In genomic region chr5:30994170-30994569, GRCh38 we compare ENCODE assay signal across 20 cellular contexts.
A peak's percentile ranks its signal among the peaks of the same experiment; 100 is the strongest.
DNase-seq lines count a peak whose midpoint lies in the region; ATAC-seq, FAIRE-seq and TF ChIP-seq lines count a peak whose summit lies in the region.
"Had no signal": no experiment of that assay in that cellular context is flagged by ENCODE, and none has a peak within 500 bp of the region (broad histone marks: within the 10 kb centered on the region; RNA-seq: fewer than 3 reads in every experiment).

No MANE protein-coding gene starts in this region.

- H3K4me2 ChIP-seq in GM23338 (no peak overlapping the region), smooth muscle cell (no peak overlapping the region)
- H3K4me2 ChIP-seq: A549 had no signal

- no peaks in the 10 kb centered on the region for H4K20me1 ChIP-seq in GM23338 (replicated peaks; ENCODE audit: insufficient read depth)
- no peaks in the 10 kb centered on the region for H4K20me1 ChIP-seq in smooth muscle cell (ENCODE audit: low read depth)

- H3K36me3 ChIP-seq in A673 (ENCODE audit: insufficient read depth, low read length, poor library complexity, severe bottlenecking) (no peaks in the 10 kb centered on the region), GM23338 (ENCODE audit: insufficient read depth) (no peaks in the 10 kb centered on the region), pancreas (no peaks in the 10 kb centered on the region), brain microvascular endothelial cell (replicated peaks) (no peaks in the 10 kb centered on the region), smooth muscle cell (ENCODE audit: low read depth) (no peaks in the 10 kb centered on the region)

- CTCF ChIA-PET in A673 (lab: Charles Lee): no interaction called here

- H3K9me3 ChIP-seq in A673 (ENCODE audit: low read depth, low read length, poor library complexity, severe bottlenecking): no peaks in the 10 kb centered on the region
- no peaks in the 10 kb centered on the region for H3K9me3 ChIP-seq in pancreas
- H3K9me3 ChIP-seq in smooth muscle cell (replicated peaks; ENCODE audit: low read depth): no peaks in the 10 kb centered on the region
- H3K9me3 ChIP-seq: A549 had no signal

- in situ Hi-C loops in brain microvascular endothelial cell (cut with HindIII; ENCODE audit: low pct_ligation_motif_present, low sequenced_read_pairs): no loop called here

- no peaks in the 10 kb centered on the region for H3K36me3 Mint-ChIP-seq in GM23338 (ENCODE audit: low read depth)
- H3K36me3 Mint-ChIP-seq: CD14-positive monocyte; CD8-positive, alpha-beta T cell had no signal

- no peaks in the 10 kb centered on the region for H3K79me2 ChIP-seq in GM23338 (replicated peaks; ENCODE audit: insufficient read depth)
- no peaks in the 10 kb centered on the region for H3K79me2 ChIP-seq in smooth muscle cell (ENCODE audit: low read depth)

- TF ChIP-seq CTCF in A673 (conservative IDR thresholded peaks at IDR 0.05; ENCODE audit: low read depth, low read length) (no peak), GM23338 (conservative IDR thresholded peaks at IDR 0.05; ENCODE audit: low read depth in 2 of 2) (no peak), choroid plexus epithelial cell (conservative IDR thresholded peaks at IDR 0.05; ENCODE audit: low read depth, low read length) (no peak), pancreas (IDR thresholded peaks at IDR 0.05) (no peak), brain microvascular endothelial cell (IDR thresholded peaks at IDR 0.05; ENCODE audit: low read depth, low read length, missing control alignments) (no peak), smooth muscle cell (IDR thresholded peaks at IDR 0.05; ENCODE audit: borderline replicate concordance, insufficient read depth, poor library complexity, severe bottlenecking) (no peak)

- H2AFZ ChIP-seq in GM23338 (no peak overlapping the region), smooth muscle cell (ENCODE audit: low read depth) (no peak overlapping the region)

- H3K27ac Mint-ChIP-seq in GM23338: no peak overlapping the region
- H3K27ac Mint-ChIP-seq: CD14-positive monocyte; CD8-positive, alpha-beta T cell; HFFc6 had no signal

- H3K27me3 ChIP-seq in A673 (replicated peaks; ENCODE audit: insufficient read depth, low read depth, low read length, poor library complexity) (no peaks in the 10 kb centered on the region), GM23338 (ENCODE audit: insufficient read depth) (no peaks in the 10 kb centered on the region), pancreas (no peaks in the 10 kb centered on the region), brain microvascular endothelial cell (replicated peaks) (no peaks in the 10 kb centered on the region), smooth muscle cell (ENCODE audit: low read depth) (no peaks in the 10 kb centered on the region)

- BruUV-seq in A673 (replicated peaks; lab: Mats Ljungman, UMichigan): no TSS peak

- H3K4me3 Mint-ChIP-seq in GM23338: no peak overlapping the region
- H3K4me3 Mint-ChIP-seq: CD14-positive monocyte; CD8-positive, alpha-beta T cell; HFFc6 had no signal

- no peaks in the 10 kb centered on the region for H3F3A ChIP-seq in GM23338 (replicated peaks; ENCODE audit: low read depth)
- no peaks in the 10 kb centered on the region for H3F3A ChIP-seq in smooth muscle cell (ENCODE audit: low read depth)

- DNase-seq in A673 (ENCODE audit: low spot score) (peak; percentile 10), GM23338 (ENCODE audit: low spot score) (peak; percentile 19), choroid plexus epithelial cell (ENCODE audit: low read depth) (peak; percentile 22), iPS-NIHi7 (ENCODE audit: extremely low spot score) (peak; percentile 19), pancreas (no peak), brain microvascular endothelial cell (no peak), hypothalamus (lab: John Stamatoyannopoulos, UW) (no peak), smooth muscle cell (lab: John Stamatoyannopoulos, UW; ENCODE audit: unreplicated experiment) (no peak)
- DNase-seq: CD8-positive, alpha-beta T cell; COR-L47; DMS153; DMS79 treated with DMSO at 0.1 percent for 48 hours; EL; HCEC 1CT; HFFc6 had no signal

- H3K9me3 Mint-ChIP-seq in GM23338: no peaks in the 10 kb centered on the region

- ATAC-seq in GM23338: no peak
- no peak for ATAC-seq in pancreas
- ATAC-seq: A549; CD8-positive, alpha-beta T cell had no signal

- H3K9me2 ChIP-seq in GM23338 (ENCODE audit: insufficient read depth): no peaks in the 10 kb centered on the region

- no peak overlapping the region for H3K27ac ChIP-seq in A673 (ENCODE audit: low read depth, low read length, poor library complexity, severe bottlenecking)
- H3K27ac ChIP-seq in GM23338 (ENCODE audit: low read depth): no peak overlapping the region
- H3K27ac ChIP-seq in pancreas: no peak overlapping the region
- H3K27ac ChIP-seq in brain microvascular endothelial cell: no peak overlapping the region
- H3K27ac ChIP-seq in smooth muscle cell (ENCODE audit: low read depth): no peak overlapping the region
- H3K27ac ChIP-seq: A549 had no signal

- FAIRE-seq in pancreas (lab: Jason Lieb, UNC): no peak
- FAIRE-seq: A549, D721Med, G401.6, GM12891 had no signal

- H3K27me3 Mint-ChIP-seq in GM23338 (ENCODE audit: insufficient read depth, low read depth, poor library complexity): peaks cover 2% of the 10 kb centered on the region

- intact Hi-C loops in A673 (cut with micrococcal nuclease; ENCODE audit: unreplicated experiment): no loop called here
- intact Hi-C loops in pancreas (cut with DNase I): no loop called here

- POLR2A ChIA-PET in A673 (lab: Charles Lee; ENCODE audit: low non-redundant PET): no interaction called here

- 61 to 80% methylated on average over 4 of the region's 4 CpGs for WGBS in pancreas, 2 donors
- WGBS in smooth muscle cell (ENCODE audit: low lambda C conversion rate): 85% methylated on average over 4 of the region's 4 CpGs

- no peak overlapping the region for H3K9ac ChIP-seq in smooth muscle cell (ENCODE audit: low read depth)

- H3K4me3 ChIP-seq in A673 (ENCODE audit: low read depth, low read length, poor library complexity, severe bottlenecking) (no peak overlapping the region), GM23338 (no peak overlapping the region), choroid plexus epithelial cell (ENCODE audit: low read depth, low read length) (no peak overlapping the region), pancreas (no peak overlapping the region), brain microvascular endothelial cell (ENCODE audit: low read depth, low read length) (no peak overlapping the region), smooth muscle cell (no peak overlapping the region)
- H3K4me3 ChIP-seq: A549 had no signal

- H3K4me1 ChIP-seq in A673 (ENCODE audit: insufficient read depth, low read length, poor library complexity, severe bottlenecking) (peaks cover 5% of the 10 kb centered on the region), GM23338 (ENCODE audit: insufficient read depth) (peaks cover 9% of the 10 kb centered on the region), pancreas (no peaks in the 10 kb centered on the region), smooth muscle cell (ENCODE audit: low read depth) (peaks cover 6% of the 10 kb centered on the region)
- H3K4me1 ChIP-seq: A549 had no signal

- H3K4me1 Mint-ChIP-seq in GM23338: peaks cover 25% of the 10 kb centered on the region
- H3K4me1 Mint-ChIP-seq: CD14-positive monocyte had no signal

TF ChIP-seq in GM23338, 12 proteins besides CTCF, POLR2A, EP300 and RAD21 (continues in another document):
- TF ChIP-seq EZH2phosphoT487 (IDR thresholded peaks at IDR 0.05; ENCODE audit: unreplicated experiment): no peak
- TF ChIP-seq JUNB (IDR thresholded peaks at IDR 0.05; ENCODE audit: unreplicated experiment): no peak
- TF ChIP-seq POLR2AphosphoS5 (IDR thresholded peaks at IDR 0.05; ENCODE audit: low read depth): no peak
- TF ChIP-seq STAT1 (IDR thresholded peaks at IDR 0.05; ENCODE audit: unreplicated experiment): no peak
- no peak for TF ChIP-seq EZH2 (IDR thresholded peaks at IDR 0.05; ENCODE audit: low read depth, unreplicated experiment)
- TF ChIP-seq ZNF331 (CRISPR knock-in tag; IDR thresholded peaks at IDR 0.05; ENCODE audit: low read depth): no peak
- TF ChIP-seq REST (IDR thresholded peaks at IDR 0.05; ENCODE audit: unreplicated experiment): no peak
- no peak for TF ChIP-seq ETS1 (IDR thresholded peaks at IDR 0.05)
- TF ChIP-seq CREB1 (CRISPR knock-in tag; IDR thresholded peaks at IDR 0.05; ENCODE audit: low read depth): no peak
- no peak for TF ChIP-seq ZNF114 (CRISPR knock-in tag; IDR thresholded peaks at IDR 0.05)
- no peak for TF ChIP-seq NANOG (IDR thresholded peaks at IDR 0.05; ENCODE audit: borderline replicate concordance)

Comparison
In these comparisons a context has a peak if more than half of its experiments do, and no peak if none do; other contexts are left out.
1. DNase-seq: peak in A673 (single experiment), GM23338 (single experiment), choroid plexus epithelial cell (single experiment) and iPS-NIHi7 (single experiment); none in pancreas (0 of 6), brain microvascular endothelial cell (single experiment), hypothalamus (0 of 51) and smooth muscle cell (single experiment).